In the genomic region with DNA sequence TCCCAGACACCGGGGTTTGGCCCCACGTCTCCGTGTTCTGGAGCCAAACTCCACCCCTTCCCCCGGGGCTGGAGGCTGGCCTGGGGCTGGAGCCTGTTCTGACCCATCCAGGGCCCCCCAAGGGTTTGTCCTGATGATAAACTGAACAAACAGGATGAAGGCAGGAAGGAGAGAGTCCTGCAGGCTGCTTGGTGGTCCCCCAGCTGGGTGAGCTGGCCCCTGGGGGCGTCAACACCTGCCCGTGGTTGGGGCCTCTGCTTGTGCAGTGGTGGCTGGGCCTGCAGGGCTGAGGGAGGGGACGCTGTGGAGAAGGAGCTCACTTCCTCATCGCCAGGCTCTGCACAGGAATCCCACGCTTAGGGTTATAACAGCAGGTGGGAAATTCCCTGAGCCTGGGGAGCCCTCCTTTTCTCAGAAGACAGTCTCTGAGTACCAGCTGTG, we compare ENCODE assay signal across 8 cellular contexts. TPM values are rescaled to one million over a fixed set of nuclear protein-coding genes. Genes with fewer than 3 reads are reported as not detected.
DNase-seq lines count a peak whose midpoint lies in the region; ATAC-seq and TF ChIP-seq lines count a peak whose summit lies in the region.

No MANE protein-coding gene starts in this region.

- peaks cover 73% of the 10 kb centered on the region for H3K4me1 Mint-ChIP-seq in CD14-positive monocyte

- H3K36me3 Mint-ChIP-seq in CD14-positive monocyte: peaks cover 31 to 41% of the 10 kb centered on the region in 2 donors

- H3K9ac ChIP-seq in adipocyte (ENCODE audit: low read length): peak overlapping the region; percentile 41

- peaks cover 0 to 2% (median 0%) of the 10 kb centered on the region in 7 donors for H3K9me3 Mint-ChIP-seq in CD14-positive monocyte

- H3K4me3 ChIP-seq in adipocyte (ENCODE audit: low read length): no peak overlapping the region

- no peak for TF ChIP-seq CTCF in CD14-positive monocyte (IDR thresholded peaks at IDR 0.05)

- no peaks in the 10 kb centered on the region for H3K9me3 ChIP-seq in adipocyte (ENCODE audit: control insufficient read depth, low read length)

- peak overlapping the region; percentile 95 to 96 for H3K4me3 Mint-ChIP-seq in CD14-positive monocyte

- H3K4me1 ChIP-seq in adipocyte (ENCODE audit: control insufficient read depth, insufficient read depth, low read length): peaks cover 29% of the 10 kb centered on the region

- peak; percentile 32 for ATAC-seq in GM21423 (IDR thresholded peaks at IDR 0.05; ENCODE audit: unreplicated experiment)

- intact Hi-C loops in CD14-positive monocyte (cut with micrococcal nuclease): no loop called here

- H3K36me3 ChIP-seq in adipocyte (ENCODE audit: control insufficient read depth, insufficient read depth, low read length, severe bottlenecking): no peaks in the 10 kb centered on the region

- H3K27me3 Mint-ChIP-seq in CD14-positive monocyte (ENCODE audit: low read depth in 3 of 3): peaks cover 0 to 6% (median 3%) of the 10 kb centered on the region in 3 donors

- H3K27ac Mint-ChIP-seq in CD14-positive monocyte: peak overlapping the region; percentile 95 to 99 (median 97)

- DNase-seq in CD14-positive monocyte (ENCODE audit: low spot score) (no peak), MV-4-11 (lab: John Stamatoyannopoulos, UW) (peak; percentile 41), adipocyte (ENCODE audit: low read depth) (no peak), retina (peak; percentile 54), NCI-H526 (lab: John Stamatoyannopoulos, UW) (no peak), amygdala (lab: John Stamatoyannopoulos, UW) (no peak), NCI-H2196 (lab: John Stamatoyannopoulos, UW; ENCODE audit: unreplicated experiment) (no peak)

- peaks cover 8% of the 10 kb centered on the region for H3K27me3 ChIP-seq in adipocyte (replicated peaks; ENCODE audit: control insufficient read depth, insufficient read depth, low read length)

RNA-seq across cellular contexts. Expression of gene SH3TC1, which starts 2.3 kb away (rescaled TPM):
- polyA plus RNA-seq in CD14-positive monocyte: 10 to 100 TPM; 36.9 to 41.9 TPM

RNA-seq across cellular contexts. Expression of gene ABLIM2, which starts 42.7 kb away (rescaled TPM):
- not detected for polyA plus RNA-seq in CD14-positive monocyte

Comparison
In these comparisons a context has a peak if more than half of its experiments do, and no peak if none do; other contexts are left out.
1. DNase-seq: peak in MV-4-11 (single experiment) and retina (single experiment); none in CD14-positive monocyte (single experiment), adipocyte (single experiment), NCI-H526 (0 of 2), amygdala (0 of 56) and NCI-H2196 (single experiment).